Comparison of ENCODE assay signal across 33 cellular contexts in genomic region chr18:49089049-49089448, GRCh38.
"Had no signal": no experiment of that assay in that cellular context is flagged by ENCODE, and none has a peak within 500 bp of the region (broad histone marks: within the 10 kb centered on the region; RNA-seq: fewer than 3 reads in every experiment).

No MANE protein-coding gene starts in this region.

- H3K27me3 Mint-ChIP-seq: activated B cell treated with CpG ODN at 0.5 μM for 24 hours; activated CD4-positive, alpha-beta memory T cell treated with anti-CD3 and anti-CD28 coated beads for 36 hours; activated CD4-positive, alpha-beta T cell treated with anti-CD3 and anti-CD28 coated beads, Interleukin-2, amount 10 ng/mL, durations not matched to agents 24 days and 14 days; activated CD8-positive, alpha-beta T cell treated with anti-CD3 and anti-CD28 coated beads for 36 hours; activated naive CD8-positive, alpha-beta T cell; activated naive CD8-positive, alpha-beta T cell treated with anti-CD3 and anti-CD28 coated beads, Interleukin-2, amount 10 ng/mL, durations not matched to agents 7 days and 5 days; activated naive CD8-positive, alpha-beta T cell treated with anti-CD3 and anti-CD28 coated beads, Interleukin-2, amount 50 U/mL, for 24 hours; brain; central memory CD8-positive, alpha-beta T cell had no signal

- H3K9me3 Mint-ChIP-seq: activated B cell treated with CpG ODN at 0.5 μM for 24 hours; activated CD4-positive, alpha-beta memory T cell treated with anti-CD3 and anti-CD28 coated beads for 36 hours; activated CD4-positive, alpha-beta T cell treated with anti-CD3 and anti-CD28 coated beads, Interleukin-2, amount 10 ng/mL, durations not matched to agents 24 days and 14 days; activated CD8-positive, alpha-beta T cell treated with anti-CD3 and anti-CD28 coated beads for 36 hours; activated naive CD8-positive, alpha-beta T cell treated with anti-CD3 and anti-CD28 coated beads, Interleukin-2, amount 10 ng/mL, durations not matched to agents 7 days and 5 days; activated naive CD8-positive, alpha-beta T cell treated with anti-CD3 and anti-CD28 coated beads, Interleukin-2, amount 50 U/mL, for 24 hours; activated T-cell treated with anti-CD3 and anti-CD28 coated beads, Interleukin-2, amount 50 U/mL, for 4 hours; activated T-cell treated with anti-CD3 and anti-CD28 coated beads, Interleukin-2, amount 50 U/mL, for 72 hours; activated T-helper 1 cell treated with anti-CD3 and anti-CD28 coated beads, Interleukin-12 subunit alpha, Interleukin-12 subunit beta, Interleukin-2, Interleukin-4 antibody, amounts not matched to agents 30 ng/mL and 10 ng/mL and 1 ng/mL, durations not matched to agents 14 hours and 24 hours and 36 hours; activated T-helper 2 cell treated with anti-CD3 and anti-CD28 coated beads, Interferon-gamma antibody, Interleukin-2, Interleukin-4, amounts not matched to agents 10 μg/mL and 5 μg/mL and 100 μg/mL, durations not matched to agents 14 hours and 24 hours and 36 hours; brain; central memory CD8-positive, alpha-beta T cell; T-helper 1 cell treated with Interleukin-12 subunit alpha and Interleukin-12 subunit beta and Interleukin-4 antibody, amounts not matched to agents 30 μg/mL and 1 μg/mL, for 36 hours; T-helper 2 cell treated with Interferon-gamma antibody and Interleukin-4, amounts not matched to agents 5 μg/mL and 100 μg/mL, for 36 hours had no signal

- ATAC-seq: activated CD8-positive, alpha-beta T cell treated with anti-CD3 and anti-CD28 coated beads for 36 hours; activated naive CD8-positive, alpha-beta T cell treated with anti-CD3 and anti-CD28 coated beads, Interleukin-2, amount 50 U/mL, for 24 hours; activated T-cell treated with anti-CD3 and anti-CD28 coated beads, Interleukin-2, amount 50 U/mL, for 4 hours; activated T-cell treated with anti-CD3 and anti-CD28 coated beads, Interleukin-2, amount 50 U/mL, for 72 hours had no signal

- H3K4me3 Mint-ChIP-seq: activated B cell treated with CpG ODN at 0.5 μM for 24 hours; activated CD4-positive, alpha-beta memory T cell treated with anti-CD3 and anti-CD28 coated beads for 36 hours; activated CD4-positive, alpha-beta T cell treated with anti-CD3 and anti-CD28 coated beads, Interleukin-2, amount 10 ng/mL, durations not matched to agents 24 days and 14 days; activated CD8-positive, alpha-beta T cell treated with anti-CD3 and anti-CD28 coated beads for 36 hours; activated naive CD8-positive, alpha-beta T cell; activated naive CD8-positive, alpha-beta T cell treated with anti-CD3 and anti-CD28 coated beads, Interleukin-2, amount 10 ng/mL, durations not matched to agents 7 days and 5 days; activated naive CD8-positive, alpha-beta T cell treated with anti-CD3 and anti-CD28 coated beads, Interleukin-2, amount 50 U/mL, for 24 hours; activated T-cell treated with anti-CD3 and anti-CD28 coated beads, Interleukin-2, amount 50 U/mL, for 4 hours; activated T-cell treated with anti-CD3 and anti-CD28 coated beads, Interleukin-2, amount 50 U/mL, for 72 hours; activated T-helper 1 cell treated with anti-CD3 and anti-CD28 coated beads, Interleukin-12 subunit alpha, Interleukin-12 subunit beta, Interleukin-2, Interleukin-4 antibody, amounts not matched to agents 30 ng/mL and 10 ng/mL and 1 ng/mL, durations not matched to agents 14 hours and 24 hours and 36 hours; brain; central memory CD8-positive, alpha-beta T cell; T-helper 1 cell treated with Interleukin-12 subunit alpha and Interleukin-12 subunit beta and Interleukin-4 antibody, amounts not matched to agents 30 μg/mL and 1 μg/mL, for 36 hours; T-helper 2 cell treated with Interferon-gamma antibody and Interleukin-4, amounts not matched to agents 5 μg/mL and 100 μg/mL, for 36 hours had no signal

- H3K4me1 Mint-ChIP-seq: activated B cell treated with CpG ODN at 0.5 μM for 24 hours; brain; central memory CD8-positive, alpha-beta T cell had no signal

- H3K27ac Mint-ChIP-seq: activated B cell treated with CpG ODN at 0.5 μM for 24 hours; activated CD4-positive, alpha-beta memory T cell treated with anti-CD3 and anti-CD28 coated beads for 36 hours; activated CD4-positive, alpha-beta T cell treated with anti-CD3 and anti-CD28 coated beads, Interleukin-2, amount 10 ng/mL, durations not matched to agents 24 days and 14 days; activated CD8-positive, alpha-beta T cell treated with anti-CD3 and anti-CD28 coated beads for 36 hours; activated naive CD8-positive, alpha-beta T cell; activated naive CD8-positive, alpha-beta T cell treated with anti-CD3 and anti-CD28 coated beads, Interleukin-2, amount 10 ng/mL, durations not matched to agents 7 days and 5 days; activated naive CD8-positive, alpha-beta T cell treated with anti-CD3 and anti-CD28 coated beads, Interleukin-2, amount 50 U/mL, for 24 hours; activated T-cell treated with anti-CD3 and anti-CD28 coated beads, Interleukin-2, amount 50 U/mL, for 72 hours; activated T-helper 1 cell treated with anti-CD3 and anti-CD28 coated beads, Interleukin-12 subunit alpha, Interleukin-12 subunit beta, Interleukin-2, Interleukin-4 antibody, amounts not matched to agents 30 ng/mL and 10 ng/mL and 1 ng/mL, durations not matched to agents 14 hours and 24 hours and 36 hours; activated T-helper 2 cell treated with anti-CD3 and anti-CD28 coated beads, Interferon-gamma antibody, Interleukin-2, Interleukin-4, amounts not matched to agents 10 μg/mL and 5 μg/mL and 100 μg/mL, durations not matched to agents 14 hours and 24 hours and 36 hours; brain; T-helper 1 cell treated with Interleukin-12 subunit alpha and Interleukin-12 subunit beta and Interleukin-4 antibody, amounts not matched to agents 30 μg/mL and 1 μg/mL, for 36 hours; T-helper 2 cell treated with Interferon-gamma antibody and Interleukin-4, amounts not matched to agents 5 μg/mL and 100 μg/mL, for 36 hours had no signal

- DNase-seq: activated B cell treated with CpG ODN at 0.5 μM for 24 hours; activated CD4-positive, alpha-beta memory T cell treated with anti-CD3 and anti-CD28 coated beads for 36 hours; activated CD4-positive, alpha-beta T cell treated with anti-CD3 and anti-CD28 coated beads for 4 hours; activated CD4-positive, alpha-beta T cell treated with anti-CD3 and anti-CD28 coated beads, Interleukin-2, amount 10 ng/mL, durations not matched to agents 24 days and 14 days; activated CD4-positive, alpha-beta T cell treated with anti-CD3 and anti-CD28 coated beads, Interleukin-2, amount 50 U/mL, for 1 hour; activated CD4-positive, alpha-beta T cell treated with anti-CD3 and anti-CD28 coated beads, Interleukin-2, amount 50 U/mL, for 4 hours; activated CD4-positive, CD25-positive, alpha-beta regulatory T cell treated with anti-CD3 and anti-CD28 coated beads, Interleukin-2, amount 50 U/mL, for 72 hours; activated CD8-positive, alpha-beta memory T cell treated with anti-CD3 and anti-CD28 coated beads, Interleukin-2, amount 50 U/mL, for 4 hours; activated CD8-positive, alpha-beta T cell treated with anti-CD3 and anti-CD28 coated beads for 36 hours; activated effector memory CD4-positive, alpha-beta T cell treated with Interleukin-2 at 50 U/mL for 16 hours; activated gamma-delta T cell; activated naive CD4-positive, alpha-beta T cell treated with anti-CD3 and anti-CD28 coated beads, Interleukin-2, amount 50 U/mL, for 16 hours; activated naive CD4-positive, alpha-beta T cell treated with Interleukin-2 at 50 U/mL for 16 hours; activated naive CD8-positive, alpha-beta T cell treated with anti-CD3 and anti-CD28 coated beads, Interleukin-2, amount 10 ng/mL, durations not matched to agents 7 days and 5 days; activated naive CD8-positive, alpha-beta T cell treated with anti-CD3 and anti-CD28 coated beads, Interleukin-2, amount 50 U/mL, for 24 hours; activated T-cell treated with anti-CD3 and anti-CD28 coated beads for 4 hours; activated T-cell treated with anti-CD3 and anti-CD28 coated beads, Interleukin-2, amount 50 U/mL, for 1 hour; activated T-cell treated with anti-CD3 and anti-CD28 coated beads, Interleukin-2, amount 50 U/mL, for 4 hours; activated T-cell treated with anti-CD3 and anti-CD28 coated beads, Interleukin-2, amount 50 U/mL, for 72 hours; amygdala; anterior cingulate cortex; caudate nucleus; cerebellar nuclear complex; T-helper 1 cell; T-helper 2 cell; T-helper 9 cell had no signal
